ENCODE assay signal across 1 cellular context in the genomic region with DNA sequence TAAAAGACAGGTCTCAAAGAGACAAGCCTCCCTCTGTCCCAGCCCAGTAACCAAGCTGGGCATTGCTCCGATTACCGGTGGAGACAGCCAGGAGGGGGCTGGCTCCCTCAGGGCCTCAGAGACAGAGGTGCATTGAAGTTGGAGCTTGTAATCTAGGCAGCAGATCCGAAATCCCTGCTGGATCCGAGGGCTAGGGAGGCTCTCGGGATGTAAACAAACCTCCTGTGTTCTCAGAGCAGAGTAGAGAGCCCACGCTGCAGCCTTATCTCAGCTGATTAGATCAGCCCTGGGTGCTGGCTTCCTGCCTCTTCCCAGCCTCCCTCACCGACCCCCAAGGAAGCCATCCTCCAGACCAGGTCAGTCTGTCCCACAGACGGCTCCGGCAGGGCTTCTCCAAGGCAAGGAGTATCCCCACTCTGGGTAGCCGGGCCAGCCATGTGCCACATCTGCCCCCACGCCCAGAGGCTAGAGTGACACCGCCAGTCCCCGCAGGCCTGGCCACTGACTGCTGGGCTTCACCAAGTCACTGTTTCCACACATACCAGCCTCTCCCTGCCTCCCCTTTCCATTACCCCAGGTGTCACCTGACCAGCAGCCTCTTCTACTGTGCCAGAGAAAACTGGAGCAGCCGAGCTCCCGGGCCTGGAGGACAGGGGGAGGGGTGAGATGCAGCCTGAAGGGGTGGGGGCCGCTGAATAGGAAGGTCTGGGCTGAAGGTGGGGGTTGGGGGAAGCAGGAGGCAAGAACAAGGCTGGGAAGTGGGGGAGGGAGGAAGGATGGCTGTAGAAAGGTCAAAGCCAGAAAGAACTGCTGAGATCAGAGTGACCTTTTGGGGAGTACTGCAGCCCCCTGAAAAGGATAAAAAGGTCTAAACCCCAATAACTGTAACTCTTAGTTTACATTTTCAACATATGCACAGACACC.
TF ChIP-seq lines count a peak whose summit lies in the region.

No MANE protein-coding gene starts in this region.

TF ChIP-seq in neural cell, 6 proteins besides CTCF, POLR2A, EP300 and RAD21:
- TF ChIP-seq, protein P1, sequence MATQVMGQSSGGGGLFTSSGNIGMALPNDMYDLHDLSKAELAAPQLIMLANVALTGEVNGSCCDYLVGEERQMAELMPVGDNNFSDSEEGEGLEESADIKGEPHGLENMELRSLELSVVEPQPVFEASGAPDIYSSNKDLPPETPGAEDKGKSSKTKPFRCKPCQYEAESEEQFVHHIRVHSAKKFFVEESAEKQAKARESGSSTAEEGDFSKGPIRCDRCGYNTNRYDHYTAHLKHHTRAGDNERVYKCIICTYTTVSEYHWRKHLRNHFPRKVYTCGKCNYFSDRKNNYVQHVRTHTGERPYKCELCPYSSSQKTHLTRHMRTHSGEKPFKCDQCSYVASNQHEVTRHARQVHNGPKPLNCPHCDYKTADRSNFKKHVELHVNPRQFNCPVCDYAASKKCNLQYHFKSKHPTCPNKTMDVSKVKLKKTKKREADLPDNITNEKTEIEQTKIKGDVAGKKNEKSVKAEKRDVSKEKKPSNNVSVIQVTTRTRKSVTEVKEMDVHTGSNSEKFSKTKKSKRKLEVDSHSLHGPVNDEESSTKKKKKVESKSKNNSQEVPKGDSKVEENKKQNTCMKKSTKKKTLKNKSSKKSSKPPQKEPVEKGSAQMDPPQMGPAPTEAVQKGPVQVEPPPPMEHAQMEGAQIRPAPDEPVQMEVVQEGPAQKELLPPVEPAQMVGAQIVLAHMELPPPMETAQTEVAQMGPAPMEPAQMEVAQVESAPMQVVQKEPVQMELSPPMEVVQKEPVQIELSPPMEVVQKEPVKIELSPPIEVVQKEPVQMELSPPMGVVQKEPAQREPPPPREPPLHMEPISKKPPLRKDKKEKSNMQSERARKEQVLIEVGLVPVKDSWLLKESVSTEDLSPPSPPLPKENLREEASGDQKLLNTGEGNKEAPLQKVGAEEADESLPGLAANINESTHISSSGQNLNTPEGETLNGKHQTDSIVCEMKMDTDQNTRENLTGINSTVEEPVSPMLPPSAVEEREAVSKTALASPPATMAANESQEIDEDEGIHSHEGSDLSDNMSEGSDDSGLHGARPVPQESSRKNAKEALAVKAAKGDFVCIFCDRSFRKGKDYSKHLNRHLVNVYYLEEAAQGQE (IDR thresholded peaks at IDR 0.05; ENCODE audit: borderline replicate concordance): no peak
- no peak for TF ChIP-seq MXI1 (conservative IDR thresholded peaks at IDR 0.05; ENCODE audit: poor library complexity, severe bottlenecking)
- no peak for TF ChIP-seq TAF1 (IDR thresholded peaks at IDR 0.05; ENCODE audit: low read depth)
- no peak for TF ChIP-seq SMC3 (conservative IDR thresholded peaks at IDR 0.05; ENCODE audit: poor library complexity)
- no peak for TF ChIP-seq POLR2AphosphoS5 (IDR thresholded peaks at IDR 0.05)
- no peak for TF ChIP-seq EZH2 (IDR thresholded peaks at IDR 0.05; ENCODE audit: borderline replicate concordance, insufficient read depth, low read length, poor library complexity, severe bottlenecking)
